22 cellular contexts compared by ENCODE assay signal in the genomic region with DNA sequence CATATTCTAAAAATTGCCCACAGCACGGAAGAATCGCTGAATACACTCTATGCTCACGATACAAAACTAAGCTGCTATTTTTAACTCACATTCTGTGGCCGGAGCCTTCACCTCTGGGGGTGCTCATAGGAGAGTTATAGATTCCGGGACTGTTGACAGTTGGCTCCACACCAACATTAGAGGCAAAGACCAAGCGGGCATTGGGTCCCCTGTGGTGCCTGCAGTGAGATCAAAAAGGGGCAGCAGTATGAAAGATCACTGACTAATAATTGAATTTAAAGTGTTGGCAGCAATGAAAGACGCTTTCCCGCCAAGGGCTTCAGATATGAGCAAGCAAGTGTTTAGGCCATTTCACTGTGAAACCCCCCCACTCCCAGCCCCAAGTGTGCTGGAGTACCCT.
DNase-seq lines count a peak whose midpoint lies in the region; ATAC-seq and TF ChIP-seq lines count a peak whose summit lies in the region.
"Had no signal": no experiment of that assay in that cellular context is flagged by ENCODE, and none has a peak within 500 bp of the region (broad histone marks: within the 10 kb centered on the region; RNA-seq: fewer than 3 reads in every experiment).

No MANE protein-coding gene starts in this region.

- H3F3A ChIP-seq in PC-9 (ENCODE audit: insufficient read depth, low read depth), result no peaks in the 10 kb centered on the region

- intact Hi-C loops in PC-9 (cut with micrococcal nuclease; ENCODE audit: unreplicated experiment), result no loop called here

- H3K79me1 ChIP-seq in H9 (ENCODE audit: insufficient read depth, low read depth, low read length, poor library complexity, severe bottlenecking), result no peaks in the 10 kb centered on the region

- no peak overlapping the region for H3K23ac ChIP-seq in H9 (ENCODE audit: insufficient read length, low read depth, low read length)

- H3K79me2 ChIP-seq in H9 (ENCODE audit: insufficient read depth, low read length) (no peaks in the 10 kb centered on the region), PC-9 (ENCODE audit: low read depth) (no peaks in the 10 kb centered on the region)

- H3K4ac ChIP-seq in H9 (ENCODE audit: low read depth, low read length), result no peak overlapping the region

- no peak overlapping the region for H3K56ac ChIP-seq in H9 (ENCODE audit: insufficient read length, low read depth, low read length)

- CTCF ChIA-PET in PC-9 (lab: Charles Lee), result no interaction called here

- no peak overlapping the region for H3K4me2 ChIP-seq in H9 (ENCODE audit: insufficient read depth, insufficient read length, low read length)
- H3K4me2 ChIP-seq in PC-9, result no peak overlapping the region
- H3K4me2 ChIP-seq: BLaER1 treated with 17β-estradiol and CSF1 and Interleukin-3, amounts not matched to agents 10 nM and 100 nM had no signal

- H4K8ac ChIP-seq in H9 (replicated peaks; ENCODE audit: insufficient read length, low read depth, low read length), result no peak overlapping the region

- H3K27ac ChIP-seq in H9 (ENCODE audit: insufficient read length, low read depth, low read length) (no peak overlapping the region), PC-9 (no peak overlapping the region)
- H3K27ac ChIP-seq: BLaER1 treated with 17β-estradiol and CSF1 and Interleukin-3, amounts not matched to agents 10 nM and 100 nM; Peyer's patch; SJSA1 had no signal

- no peaks in the 10 kb centered on the region for H3K23me2 ChIP-seq in H9 (ENCODE audit: insufficient read length, low read depth, low read length, poor library complexity, severe bottlenecking)

- no peak overlapping the region for H2BK5ac ChIP-seq in H9 (ENCODE audit: insufficient read length, low read length)

- no peak overlapping the region for H2BK12ac ChIP-seq in H9 (ENCODE audit: insufficient read length, low read depth, low read length)

- H3K9me3 ChIP-seq in H9 (ENCODE audit: control insufficient read depth, low read depth, low read length) (no peaks in the 10 kb centered on the region), PC-9 (ENCODE audit: insufficient read depth, low read depth) (no peaks in the 10 kb centered on the region)
- H3K9me3 ChIP-seq: Peyer's patch, SJSA1 had no signal

- no peaks in the 10 kb centered on the region for H3K9me2 ChIP-seq in PC-9 (ENCODE audit: insufficient read depth)

- H2BK15ac ChIP-seq in H9 (ENCODE audit: low read depth, low read length), result no peak overlapping the region

- TF ChIP-seq CTCF in H9 (conservative IDR thresholded peaks at IDR 0.05) (no peak), PC-9 (conservative IDR thresholded peaks at IDR 0.05) (no peak)

- no peak overlapping the region for H2BK20ac ChIP-seq in H9 (ENCODE audit: low read depth, low read length, poor library complexity, severe bottlenecking)

- H4K20me1 ChIP-seq in H9 (ENCODE audit: control insufficient read depth, insufficient read depth, insufficient read length), result no peaks in the 10 kb centered on the region
- H4K20me1 ChIP-seq in PC-9 (ENCODE audit: insufficient read depth), result no peaks in the 10 kb centered on the region
- H4K20me1 ChIP-seq: BLaER1 treated with 17β-estradiol and CSF1 and Interleukin-3, amounts not matched to agents 10 nM and 100 nM had no signal

- no peak overlapping the region for H2AK5ac ChIP-seq in H9 (ENCODE audit: insufficient read length, low read length)

- no peak overlapping the region for H3K4me3 ChIP-seq in PC-9
- H3K4me3 ChIP-seq: BLaER1 treated with 17β-estradiol and CSF1 and Interleukin-3, amounts not matched to agents 10 nM and 100 nM; GM12878; Peyer's patch; SJSA1 had no signal

- H3K18ac ChIP-seq in H9 (ENCODE audit: insufficient read length, low read depth, low read length), result no peak overlapping the region

- no peak overlapping the region for H2BK120ac ChIP-seq in H9 (ENCODE audit: low read depth, low read length, poor library complexity, severe bottlenecking)

- H3K4me1 Mint-ChIP-seq in H9, result no peaks in the 10 kb centered on the region; a peak in 1 of 4 replicates

- H3K27me3 ChIP-seq in H9 (ENCODE audit: insufficient read depth, low read length), result no peaks in the 10 kb centered on the region
- H3K27me3 ChIP-seq in PC-9 (ENCODE audit: insufficient read depth, low read depth), result no peaks in the 10 kb centered on the region
- H3K27me3 ChIP-seq: BLaER1 treated with 17β-estradiol and CSF1 and Interleukin-3, amounts not matched to agents 10 nM and 100 nM; Peyer's patch; SJSA1 had no signal

- H3K36me3 Mint-ChIP-seq in H9 (ENCODE audit: insufficient read depth in 1 of 3, low read depth in 3 of 3), result no peaks in the 10 kb centered on the region; a peak in 1 of 7 replicates
- H3K36me3 Mint-ChIP-seq: CD8-positive, alpha-beta T cell had no signal

- H3K27me3 Mint-ChIP-seq in H9 (ENCODE audit: low read depth), result no peaks in the 10 kb centered on the region

- H3K9ac ChIP-seq in H9 (ENCODE audit: extremely low read depth, insufficient read length, low read length), result no peak overlapping the region
- H3K9ac ChIP-seq: BLaER1 treated with 17β-estradiol and CSF1 and Interleukin-3, amounts not matched to agents 10 nM and 100 nM had no signal

- DNase-seq in A172 (ENCODE audit: low spot score) (peak; percentile 25), H9 (no peak), astrocyte of the hippocampus (ENCODE audit: low read depth, low spot score) (peak; percentile 32), myocyte (ENCODE audit: low read depth) (peak; percentile 36), PC-9 (no peak)
- DNase-seq: CD8-positive, alpha-beta T cell; DMS53; EL; HFFc6; KG1; NCI-H1436 treated with DMSO at 0.1 percent for 48 hours; NCI-H2081 treated with DMSO at 0.1 percent for 48 hours; NCI-H510A treated with DMSO at 0.1 percent for 48 hours; NCI-H82; Peyer's patch had no signal

- WGBS in H9 (ENCODE audit: extremely low coverage, insufficient read length, low lambda C conversion rate), result no CpG with 5 or more reads among the region's 8 CpGs

- peaks cover 6 to 7% of the 10 kb centered on the region in 2 experiments; a peak in 2 of 5 replicates for H3K9me3 Mint-ChIP-seq in H9
- H3K9me3 Mint-ChIP-seq: HFFc6 had no signal

- no peak overlapping the region for H3K4me3 Mint-ChIP-seq in H9
- H3K4me3 Mint-ChIP-seq: CD8-positive, alpha-beta T cell; HFFc6 had no signal

- POLR2A ChIA-PET in PC-9 (lab: Charles Lee; ENCODE audit: unreplicated experiment), result no interaction called here

- ATAC-seq in HG02938 (IDR thresholded peaks at IDR 0.05; ENCODE audit: unreplicated experiment) (no peak), GM21515 (IDR thresholded peaks at IDR 0.05; ENCODE audit: unreplicated experiment) (no peak), GM21786 (IDR thresholded peaks at IDR 0.05; ENCODE audit: unreplicated experiment) (no peak)
- ATAC-seq: CD8-positive, alpha-beta T cell; GM12878; HepG2 had no signal

- no peak overlapping the region for H3K27ac Mint-ChIP-seq in H9
- H3K27ac Mint-ChIP-seq: CD8-positive, alpha-beta T cell; HFFc6 had no signal

- no peak overlapping the region for H4K91ac ChIP-seq in H9 (ENCODE audit: insufficient read length, low read depth, low read length)

- H2AFZ ChIP-seq in H9 (ENCODE audit: low read length) (peak overlapping the region; percentile 23), PC-9 (no peak overlapping the region)

- H3K14ac ChIP-seq in H9 (ENCODE audit: insufficient read depth, low read length), result no peak overlapping the region

- H4K5ac ChIP-seq in H9 (ENCODE audit: insufficient read length, low read depth, low read length), result no peak overlapping the region

- H3K36me3 ChIP-seq in PC-9 (ENCODE audit: low read depth), result no peaks in the 10 kb centered on the region
- H3K36me3 ChIP-seq: BLaER1 treated with 17β-estradiol and CSF1 and Interleukin-3, amounts not matched to agents 10 nM and 100 nM; Peyer's patch; SJSA1 had no signal

- H3K4me1 ChIP-seq in H9 (ENCODE audit: insufficient read depth, low read length) (no peaks in the 10 kb centered on the region), PC-9 (replicated peaks; ENCODE audit: insufficient read depth) (no peaks in the 10 kb centered on the region)
- H3K4me1 ChIP-seq: BLaER1 treated with 17β-estradiol and CSF1 and Interleukin-3, amounts not matched to agents 10 nM and 100 nM; Peyer's patch; SJSA1 had no signal

- no TSS peak for BruUV-seq in PC-9 (replicated peaks; lab: Mats Ljungman, UMichigan)

- H3T11ph ChIP-seq in H9 (ENCODE audit: low read length), result no peak overlapping the region

Comparison
In these comparisons a context has a peak if more than half of its experiments do, and no peak if none do; other contexts are left out.
1. DNase-seq: peak in A172 (single experiment), astrocyte of the hippocampus (single experiment) and myocyte (single experiment); none in H9 (single experiment) and PC-9 (0 of 2).